34 cellular contexts compared by ENCODE assay signal in the genomic region with DNA sequence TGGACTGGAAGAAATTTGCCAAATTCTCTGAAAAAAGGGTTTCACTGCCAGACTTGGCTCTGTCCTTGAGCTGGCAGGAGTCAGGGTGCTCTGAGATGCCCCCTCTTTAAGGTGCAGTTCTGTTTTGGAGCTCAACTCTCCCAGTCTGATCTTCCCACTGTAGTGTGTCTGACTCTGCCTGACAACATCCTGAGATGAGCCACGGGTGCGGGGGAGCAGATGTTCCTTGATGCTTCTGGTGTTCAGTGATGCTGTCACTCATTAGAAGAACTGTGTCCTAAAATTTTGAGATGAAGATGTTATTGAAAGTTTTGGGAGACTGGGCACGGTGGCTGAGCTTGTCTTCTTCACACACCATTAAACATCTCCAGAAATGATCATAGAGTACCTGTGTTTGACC.
"Had no signal": no experiment of that assay in that cellular context is flagged by ENCODE, and none has a peak within 500 bp of the region (broad histone marks: within the 10 kb centered on the region; RNA-seq: fewer than 3 reads in every experiment).

No MANE protein-coding gene starts in this region.

- H3K27ac Mint-ChIP-seq: activated B cell treated with CpG ODN at 0.5 μM for 24 hours; activated CD4-positive, alpha-beta memory T cell treated with anti-CD3 and anti-CD28 coated beads for 36 hours; activated CD4-positive, alpha-beta T cell treated with anti-CD3 and anti-CD28 coated beads, Interleukin-2, amount 10 ng/mL, durations not matched to agents 24 days and 14 days; activated CD8-positive, alpha-beta memory T cell treated with anti-CD3 and anti-CD28 coated beads, Interleukin-2, amount 10 ng/mL, durations not matched to agents 7 days and 5 days; activated CD8-positive, alpha-beta T cell treated with anti-CD3 and anti-CD28 coated beads for 36 hours; activated naive CD4-positive, alpha-beta T cell treated with anti-CD3 and anti-CD28 coated beads, Interleukin-2, amount 10 ng/mL, durations not matched to agents 7 days and 5 days; activated naive CD4-positive, alpha-beta T cell treated with anti-CD3 and anti-CD28 coated beads, Interleukin-2, amount 50 U/mL, for 24 hours; activated naive CD8-positive, alpha-beta T cell; activated naive CD8-positive, alpha-beta T cell treated with anti-CD3 and anti-CD28 coated beads, Interleukin-2, amount 10 ng/mL, durations not matched to agents 7 days and 5 days; activated naive CD8-positive, alpha-beta T cell treated with anti-CD3 and anti-CD28 coated beads, Interleukin-2, amount 50 U/mL, for 24 hours; activated T-cell treated with anti-CD3 and anti-CD28 coated beads, Interleukin-2, amount 50 U/mL, for 24 hours; activated T-helper 2 cell treated with anti-CD3 and anti-CD28 coated beads, Interferon-gamma antibody, Interleukin-2, Interleukin-4, amounts not matched to agents 10 μg/mL and 5 μg/mL and 100 μg/mL, durations not matched to agents 14 hours and 24 hours and 36 hours; brain; T-helper 1 cell treated with Interleukin-12 subunit alpha and Interleukin-12 subunit beta and Interleukin-4 antibody, amounts not matched to agents 30 μg/mL and 1 μg/mL, for 36 hours; T-helper 2 cell treated with Interferon-gamma antibody and Interleukin-4, amounts not matched to agents 5 μg/mL and 100 μg/mL, for 36 hours had no signal

- H3K4me1 ChIP-seq: ascending aorta had no signal

- H3K36me3 Mint-ChIP-seq: activated CD4-positive, alpha-beta memory T cell treated with anti-CD3 and anti-CD28 coated beads for 36 hours; activated CD8-positive, alpha-beta memory T cell treated with anti-CD3 and anti-CD28 coated beads, Interleukin-2, amount 10 ng/mL, durations not matched to agents 7 days and 5 days; activated naive CD4-positive, alpha-beta T cell treated with anti-CD3 and anti-CD28 coated beads, Interleukin-2, amount 10 ng/mL, durations not matched to agents 7 days and 5 days; activated naive CD4-positive, alpha-beta T cell treated with anti-CD3 and anti-CD28 coated beads, Interleukin-2, amount 50 U/mL, for 24 hours; activated naive CD8-positive, alpha-beta T cell; activated naive CD8-positive, alpha-beta T cell treated with anti-CD3 and anti-CD28 coated beads, Interleukin-2, amount 10 ng/mL, durations not matched to agents 7 days and 5 days; brain had no signal

- H3K27ac ChIP-seq: ascending aorta, cardiac muscle cell, VCaP had no signal

- H3K4me3 Mint-ChIP-seq: activated B cell treated with CpG ODN at 0.5 μM for 24 hours; activated CD4-positive, alpha-beta memory T cell treated with anti-CD3 and anti-CD28 coated beads for 36 hours; activated CD4-positive, alpha-beta T cell treated with anti-CD3 and anti-CD28 coated beads, Interleukin-2, amount 10 ng/mL, durations not matched to agents 24 days and 14 days; activated CD8-positive, alpha-beta memory T cell treated with anti-CD3 and anti-CD28 coated beads, Interleukin-2, amount 10 ng/mL, durations not matched to agents 7 days and 5 days; activated CD8-positive, alpha-beta T cell treated with anti-CD3 and anti-CD28 coated beads for 36 hours; activated naive CD4-positive, alpha-beta T cell treated with anti-CD3 and anti-CD28 coated beads, Interleukin-2, amount 10 ng/mL, durations not matched to agents 7 days and 5 days; activated naive CD4-positive, alpha-beta T cell treated with anti-CD3 and anti-CD28 coated beads, Interleukin-2, amount 50 U/mL, for 24 hours; activated naive CD8-positive, alpha-beta T cell; activated naive CD8-positive, alpha-beta T cell treated with anti-CD3 and anti-CD28 coated beads, Interleukin-2, amount 10 ng/mL, durations not matched to agents 7 days and 5 days; activated naive CD8-positive, alpha-beta T cell treated with anti-CD3 and anti-CD28 coated beads, Interleukin-2, amount 50 U/mL, for 24 hours; activated T-cell treated with anti-CD3 and anti-CD28 coated beads, Interleukin-2, amount 50 U/mL, for 24 hours; brain; T-helper 1 cell treated with Interleukin-12 subunit alpha and Interleukin-12 subunit beta and Interleukin-4 antibody, amounts not matched to agents 30 μg/mL and 1 μg/mL, for 36 hours; T-helper 2 cell treated with Interferon-gamma antibody and Interleukin-4, amounts not matched to agents 5 μg/mL and 100 μg/mL, for 36 hours had no signal

- H3K9me3 ChIP-seq: ascending aorta had no signal

- H3K9me3 Mint-ChIP-seq: activated B cell treated with CpG ODN at 0.5 μM for 24 hours; activated CD4-positive, alpha-beta memory T cell treated with anti-CD3 and anti-CD28 coated beads for 36 hours; activated CD4-positive, alpha-beta T cell treated with anti-CD3 and anti-CD28 coated beads, Interleukin-2, amount 10 ng/mL, durations not matched to agents 24 days and 14 days; activated CD8-positive, alpha-beta T cell treated with anti-CD3 and anti-CD28 coated beads for 36 hours; activated naive CD4-positive, alpha-beta T cell treated with anti-CD3 and anti-CD28 coated beads, Interleukin-2, amount 50 U/mL, for 24 hours; activated naive CD8-positive, alpha-beta T cell treated with anti-CD3 and anti-CD28 coated beads, Interleukin-2, amount 10 ng/mL, durations not matched to agents 7 days and 5 days; activated T-cell treated with anti-CD3 and anti-CD28 coated beads, Interleukin-2, amount 50 U/mL, for 24 hours had no signal

- H3K4me1 Mint-ChIP-seq: activated CD4-positive, alpha-beta T cell treated with anti-CD3 and anti-CD28 coated beads, Interleukin-2, amount 10 ng/mL, durations not matched to agents 24 days and 14 days; activated CD8-positive, alpha-beta memory T cell treated with anti-CD3 and anti-CD28 coated beads, Interleukin-2, amount 10 ng/mL, durations not matched to agents 7 days and 5 days; activated naive CD4-positive, alpha-beta T cell treated with anti-CD3 and anti-CD28 coated beads, Interleukin-2, amount 10 ng/mL, durations not matched to agents 7 days and 5 days; activated naive CD4-positive, alpha-beta T cell treated with anti-CD3 and anti-CD28 coated beads, Interleukin-2, amount 50 U/mL, for 24 hours; activated naive CD8-positive, alpha-beta T cell treated with anti-CD3 and anti-CD28 coated beads, Interleukin-2, amount 10 ng/mL, durations not matched to agents 7 days and 5 days; activated naive CD8-positive, alpha-beta T cell treated with anti-CD3 and anti-CD28 coated beads, Interleukin-2, amount 50 U/mL, for 24 hours had no signal

- H3K36me3 ChIP-seq: ascending aorta, cardiac muscle cell had no signal

- ATAC-seq: activated CD8-positive, alpha-beta memory T cell treated with anti-CD3 and anti-CD28 coated beads, Interleukin-2, amount 10 ng/mL, durations not matched to agents 7 days and 5 days; activated CD8-positive, alpha-beta T cell treated with anti-CD3 and anti-CD28 coated beads for 36 hours; activated naive CD8-positive, alpha-beta T cell treated with anti-CD3 and anti-CD28 coated beads, Interleukin-2, amount 50 U/mL, for 24 hours had no signal

- H3K4me3 ChIP-seq: ascending aorta, cardiac muscle cell had no signal

- H3K27me3 Mint-ChIP-seq: activated B cell treated with CpG ODN at 0.5 μM for 24 hours; activated CD4-positive, alpha-beta memory T cell treated with anti-CD3 and anti-CD28 coated beads for 36 hours; activated CD4-positive, alpha-beta T cell treated with anti-CD3 and anti-CD28 coated beads, Interleukin-2, amount 10 ng/mL, durations not matched to agents 24 days and 14 days; activated CD8-positive, alpha-beta memory T cell treated with anti-CD3 and anti-CD28 coated beads, Interleukin-2, amount 10 ng/mL, durations not matched to agents 7 days and 5 days; activated CD8-positive, alpha-beta T cell treated with anti-CD3 and anti-CD28 coated beads for 36 hours; activated naive CD4-positive, alpha-beta T cell treated with anti-CD3 and anti-CD28 coated beads, Interleukin-2, amount 10 ng/mL, durations not matched to agents 7 days and 5 days; activated naive CD4-positive, alpha-beta T cell treated with anti-CD3 and anti-CD28 coated beads, Interleukin-2, amount 50 U/mL, for 24 hours; activated naive CD8-positive, alpha-beta T cell; activated naive CD8-positive, alpha-beta T cell treated with anti-CD3 and anti-CD28 coated beads, Interleukin-2, amount 10 ng/mL, durations not matched to agents 7 days and 5 days; activated naive CD8-positive, alpha-beta T cell treated with anti-CD3 and anti-CD28 coated beads, Interleukin-2, amount 50 U/mL, for 24 hours; activated T-cell treated with anti-CD3 and anti-CD28 coated beads, Interleukin-2, amount 50 U/mL, for 24 hours had no signal

- DNase-seq: activated B cell treated with CpG ODN at 0.5 μM for 24 hours; activated CD4-positive, alpha-beta memory T cell treated with anti-CD3 and anti-CD28 coated beads for 36 hours; activated CD4-positive, alpha-beta T cell treated with anti-CD3 and anti-CD28 coated beads for 4 hours; activated CD4-positive, alpha-beta T cell treated with anti-CD3 and anti-CD28 coated beads, Interleukin-2, amount 10 ng/mL, durations not matched to agents 24 days and 14 days; activated CD4-positive, alpha-beta T cell treated with anti-CD3 and anti-CD28 coated beads, Interleukin-2, amount 50 U/mL, for 1 hour; activated CD4-positive, alpha-beta T cell treated with anti-CD3 and anti-CD28 coated beads, Interleukin-2, amount 50 U/mL, for 4 hours; activated CD4-positive, CD25-positive, alpha-beta regulatory T cell treated with anti-CD3 and anti-CD28 coated beads, Interleukin-2, amount 50 U/mL, for 72 hours; activated CD8-positive, alpha-beta memory T cell treated with anti-CD3 and anti-CD28 coated beads for 24 hours; activated CD8-positive, alpha-beta memory T cell treated with anti-CD3 and anti-CD28 coated beads, Interleukin-2, amount 10 ng/mL, durations not matched to agents 7 days and 5 days; activated CD8-positive, alpha-beta memory T cell treated with anti-CD3 and anti-CD28 coated beads, Interleukin-2, amount 50 U/mL, for 48 hours; activated CD8-positive, alpha-beta T cell treated with anti-CD3 and anti-CD28 coated beads for 36 hours; activated effector memory CD4-positive, alpha-beta T cell treated with Interleukin-2 at 50 U/mL for 16 hours; activated gamma-delta T cell; activated naive CD4-positive, alpha-beta T cell treated with anti-CD3 and anti-CD28 coated beads, Interleukin-2, amount 10 ng/mL, durations not matched to agents 7 days and 5 days; activated naive CD4-positive, alpha-beta T cell treated with Interleukin-2 at 50 U/mL for 16 hours; activated naive CD8-positive, alpha-beta T cell treated with anti-CD3 and anti-CD28 coated beads, Interleukin-2, amount 10 ng/mL, durations not matched to agents 7 days and 5 days; activated naive CD8-positive, alpha-beta T cell treated with anti-CD3 and anti-CD28 coated beads, Interleukin-2, amount 50 U/mL, for 24 hours; activated T-cell treated with anti-CD3 and anti-CD28 coated beads, Interleukin-2, amount 50 U/mL, for 24 hours; activated T-cell treated with anti-CD3 and anti-CD28 coated beads, Interleukin-2, amount 50 U/mL, for 48 hours; amygdala; central memory CD4-positive, alpha-beta T cell; SW 1271; T-helper 1 cell; T-helper 2 cell; T-helper 9 cell had no signal

- H3K27me3 ChIP-seq: ascending aorta, cardiac muscle cell had no signal
